Comparison of ENCODE assay signal across 7 cellular contexts in genomic region chr7:108467391-108467790, GRCh38.
"Had no signal": no experiment of that assay in that cellular context is flagged by ENCODE, and none has a peak within 500 bp of the region (broad histone marks: within the 10 kb centered on the region; RNA-seq: fewer than 3 reads in every experiment).

No MANE protein-coding gene starts in this region.

- H2AFZ ChIP-seq: GM23248 had no signal

- H3K36me3 Mint-ChIP-seq: IgD-negative memory B cell had no signal

- H3K9ac ChIP-seq: GM23248 had no signal

- H3K4me3 ChIP-seq: GM23248, HAP-1 had no signal

- H3K27ac ChIP-seq: GM23248, HL-60 had no signal

- DNase-seq: GM23248, GOT3, H7, HFFc6 had no signal

- H3K9me3 Mint-ChIP-seq: HFFc6, IgD-negative memory B cell had no signal

- H3K4me3 Mint-ChIP-seq: HFFc6 had no signal

- H3K36me3 ChIP-seq: HAP-1 had no signal

- H3K4me1 ChIP-seq: HAP-1 had no signal

- H3K27ac Mint-ChIP-seq: HFFc6 had no signal

- H3K9me3 ChIP-seq: HAP-1 had no signal
